ENCODE assay signal across 8 cellular contexts in genomic region chr18:63119647-63120046, GRCh38.
DNase-seq lines count a peak whose midpoint lies in the region; ATAC-seq and TF ChIP-seq lines count a peak whose summit lies in the region.

No MANE protein-coding gene starts in this region.

- no peak for TF ChIP-seq EP300 in suprapubic skin (IDR thresholded peaks at IDR 0.05)

- H3K4me2 ChIP-seq in BLaER1 = peak overlapping the region; percentile 47

- H3K9ac ChIP-seq in BLaER1 = no peak overlapping the region

- H3K27me3 ChIP-seq in BLaER1 (no peaks in the 10 kb centered on the region), brain microvascular endothelial cell (replicated peaks) (no peaks in the 10 kb centered on the region), right lobe of liver (no peaks in the 10 kb centered on the region), suprapubic skin (no peaks in the 10 kb centered on the region)

- 34% methylated on average over 3 of the region's 3 CpGs for WGBS in right lobe of liver (ENCODE audit: insufficient coverage, low coverage, low lambda C conversion rate, missing lambda C conversion rate)
- 43% methylated on average over 3 of the region's 3 CpGs for WGBS in suprapubic skin

- H3K27ac ChIP-seq in BLaER1 = 0 out of 2 replicates have a peak overlapping the region, but pooled peaks have one; percentile 1
- H3K27ac ChIP-seq in brain microvascular endothelial cell = no peak overlapping the region
- H3K27ac ChIP-seq in right lobe of liver = no peak overlapping the region
- no peak overlapping the region for H3K27ac ChIP-seq in suprapubic skin

- peak; percentile 56 for TF ChIP-seq CTCF in GM13977 (IDR thresholded peaks at IDR 0.05; ENCODE audit: extremely low read depth, insufficient read depth, missing control alignments)
- peak; percentile 73 for TF ChIP-seq CTCF in brain microvascular endothelial cell (IDR thresholded peaks at IDR 0.05; ENCODE audit: low read depth, low read length, missing control alignments)
- TF ChIP-seq CTCF in right lobe of liver (IDR thresholded peaks at IDR 0.05) = peak; percentile 49 to 65 (median 57)
- peak in 1 of 2 donors; percentile 24 for TF ChIP-seq CTCF in suprapubic skin (IDR thresholded peaks at IDR 0.05)

- DNase-seq in GM13977 (ENCODE audit: low spot score) (no peak), NCI-H526 treated with DMSO at 0.1 percent for 48 hours (lab: John Stamatoyannopoulos, UW) (peak; percentile 26), brain microvascular endothelial cell (no peak), right lobe of liver (peak in 2 of 3 donors; percentile 53 to 59), suprapubic skin (ENCODE audit: low spot score in 2 of 2) (no peak), NCI-H2227 treated with DMSO at 0.1 percent for 48 hours (lab: John Stamatoyannopoulos, UW) (no peak)

- peaks cover 65% of the 10 kb centered on the region for H3K4me1 ChIP-seq in BLaER1
- H3K4me1 ChIP-seq in right lobe of liver = no peaks in the 10 kb centered on the region
- peaks cover 7% of the 10 kb centered on the region for H3K4me1 ChIP-seq in suprapubic skin

- H3K9me3 ChIP-seq in BLaER1 = peaks cover 19% of the 10 kb centered on the region
- H3K9me3 ChIP-seq in right lobe of liver = no peaks in the 10 kb centered on the region
- H3K9me3 ChIP-seq in suprapubic skin = no peaks in the 10 kb centered on the region

- H3K36me3 ChIP-seq in BLaER1 = peaks cover 12% of the 10 kb centered on the region; the same call in 1 of the 2 replicates
- no peaks in the 10 kb centered on the region for H3K36me3 ChIP-seq in brain microvascular endothelial cell (replicated peaks)
- H3K36me3 ChIP-seq in right lobe of liver = no peaks in the 10 kb centered on the region
- no peaks in the 10 kb centered on the region for H3K36me3 ChIP-seq in suprapubic skin

- intact Hi-C loops in right lobe of liver (cut with DNase I) = loop anchor here in 1 of 2 donors (10.0 kb wide), 1 partner anchor 215 kb away; no protein-coding TSS in a partner anchor

- H4K20me1 ChIP-seq in BLaER1 = no peaks in the 10 kb centered on the region

- no peak for TF ChIP-seq POLR2A in right lobe of liver (IDR thresholded peaks at IDR 0.05)
- TF ChIP-seq POLR2A in suprapubic skin (IDR thresholded peaks at IDR 0.05) = no peak

- in situ Hi-C loops in GM13977 (cut with MboI; ENCODE audit: low pct_unique_long_range_greater_than_20kb, low sequenced_read_pairs, unreplicated experiment) (no loop called here), brain microvascular endothelial cell (cut with HindIII; ENCODE audit: low pct_ligation_motif_present, low sequenced_read_pairs) (no loop called here)

- no peak overlapping the region for H3K4me3 ChIP-seq in BLaER1
- no peak overlapping the region for H3K4me3 ChIP-seq in brain microvascular endothelial cell (ENCODE audit: low read depth, low read length)
- H3K4me3 ChIP-seq in right lobe of liver = no peak overlapping the region
- H3K4me3 ChIP-seq in suprapubic skin = no peak overlapping the region

- ATAC-seq in right lobe of liver (peak; percentile 84 to 97 (median 92)), HG02759 (IDR thresholded peaks at IDR 0.05; ENCODE audit: unreplicated experiment) (no peak)

Comparison
In these comparisons a context has a peak if more than half of its experiments do, and no peak if none do; other contexts are left out.
1. DNase-seq: peak in NCI-H526 treated with DMSO at 0.1 percent for 48 hours (single experiment) and right lobe of liver (2 of 3); none in GM13977 (single experiment), brain microvascular endothelial cell (single experiment), suprapubic skin (0 of 2) and NCI-H2227 treated with DMSO at 0.1 percent for 48 hours (single experiment).